Comparison of ENCODE assay signal across 8 cellular contexts in genomic region chr1:85277027-85277625, GRCh38. TPM values are rescaled to one million over a fixed set of nuclear protein-coding genes. Genes with fewer than 3 reads are reported as not detected.
DNase-seq lines count a peak whose midpoint lies in the region; ATAC-seq lines count a peak whose summit lies in the region.

No MANE protein-coding gene starts in this region.

- peak overlapping the region; percentile 18 for H3K27ac ChIP-seq in iPS-18a (ENCODE audit: low read length)

- H3K4me1 Mint-ChIP-seq in stimulated activated memory B cell treated with anti-CD40 and anti-IgM and Interleukin-4, amounts not matched to agents 10 μg/mL and 1 μg/mL and 100 μg/mL, for 72 hours = peaks cover 56% of the 10 kb centered on the region

- peak overlapping the region; percentile 84 for H3K4me3 Mint-ChIP-seq in stimulated activated memory B cell treated with anti-CD40 and anti-IgM and Interleukin-4, amounts not matched to agents 10 μg/mL and 1 μg/mL and 100 μg/mL, for 72 hours

- peak overlapping the region; percentile 43 for H3K9ac ChIP-seq in iPS-18a (ENCODE audit: low read length)

- H3K27me3 Mint-ChIP-seq in stimulated activated memory B cell treated with anti-CD40 and anti-IgM and Interleukin-4, amounts not matched to agents 10 μg/mL and 1 μg/mL and 100 μg/mL, for 72 hours = no peaks in the 10 kb centered on the region

- DNase-seq in DMS53 treated with DMSO at 0.1 percent for 48 hours (lab: John Stamatoyannopoulos, UW; ENCODE audit: unreplicated experiment) = peak; percentile 31
- no peak for DNase-seq in DMS53 (lab: John Stamatoyannopoulos, UW)
- DNase-seq in activated naive CD4-positive, alpha-beta T cell treated with anti-CD3 and anti-CD28 coated beads, Interleukin-2, amount 50 U/mL, for 72 hours (ENCODE audit: low spot score in 2 of 2) = no peak
- DNase-seq in ureter (ENCODE audit: low spot score) = no peak
- no peak for DNase-seq in SKM-1 (lab: John Stamatoyannopoulos, UW; ENCODE audit: unreplicated experiment)

- no peaks in the 10 kb centered on the region for H3K36me3 ChIP-seq in iPS-18a (ENCODE audit: control insufficient read depth, low read depth, low read length)

- H3K4me1 ChIP-seq in iPS-18a (ENCODE audit: control insufficient read depth, low read depth, low read length) = peaks cover 18% of the 10 kb centered on the region

- H3K27me3 ChIP-seq in iPS-18a (ENCODE audit: control insufficient read depth, insufficient read depth, low read length) = no peaks in the 10 kb centered on the region

- H3K27ac Mint-ChIP-seq in activated naive CD4-positive, alpha-beta T cell treated with anti-CD3 and anti-CD28 coated beads, Interleukin-2, amount 50 U/mL, for 72 hours = peak overlapping the region; percentile 73 to 92
- peak overlapping the region; percentile 91 for H3K27ac Mint-ChIP-seq in stimulated activated memory B cell treated with anti-CD40 and anti-IgM and Interleukin-4, amounts not matched to agents 10 μg/mL and 1 μg/mL and 100 μg/mL, for 72 hours

- peak overlapping the region; percentile 79 for H3K4me3 ChIP-seq in iPS-18a (ENCODE audit: low read length)

- H3K9me3 ChIP-seq in iPS-18a (ENCODE audit: control insufficient read depth, low read depth, low read length) = no peaks in the 10 kb centered on the region

- peaks cover 8 to 29% of the 10 kb centered on the region in 2 donors for H3K36me3 Mint-ChIP-seq in activated naive CD4-positive, alpha-beta T cell treated with anti-CD3 and anti-CD28 coated beads, Interleukin-2, amount 50 U/mL, for 72 hours
- peaks cover 16% of the 10 kb centered on the region for H3K36me3 Mint-ChIP-seq in stimulated activated memory B cell treated with anti-CD40 and anti-IgM and Interleukin-4, amounts not matched to agents 10 μg/mL and 1 μg/mL and 100 μg/mL, for 72 hours

- ATAC-seq in activated naive CD4-positive, alpha-beta T cell treated with anti-CD3 and anti-CD28 coated beads, Interleukin-2, amount 50 U/mL, for 72 hours = no peak
- no peak for ATAC-seq in stimulated activated memory B cell treated with anti-CD40 and anti-IgM and Interleukin-4, amounts not matched to agents 10 μg/mL and 1 μg/mL and 100 μg/mL, for 72 hours
- no peak for ATAC-seq in HG03097 (IDR thresholded peaks at IDR 0.05; ENCODE audit: low FRiP score, unreplicated experiment)

- peaks cover 0 to 3% of the 10 kb centered on the region in 2 donors for H3K9me3 Mint-ChIP-seq in activated naive CD4-positive, alpha-beta T cell treated with anti-CD3 and anti-CD28 coated beads, Interleukin-2, amount 50 U/mL, for 72 hours
- H3K9me3 Mint-ChIP-seq in stimulated activated memory B cell treated with anti-CD40 and anti-IgM and Interleukin-4, amounts not matched to agents 10 μg/mL and 1 μg/mL and 100 μg/mL, for 72 hours = no peaks in the 10 kb centered on the region

RNA-seq across cellular contexts. Expression of gene BCL10, which starts 0.7 kb away (rescaled TPM):
- 10 to 100 TPM; 27.3 to 31.4 TPM for total RNA-seq in activated naive CD4-positive, alpha-beta T cell treated with anti-CD3 and anti-CD28 coated beads, Interleukin-2, amount 50 U/mL, for 72 hours
- total RNA-seq in ureter = 34.9 TPM

RNA-seq across cellular contexts. Expression of gene C1orf52, which starts 17.7 kb away (rescaled TPM):
- total RNA-seq in activated naive CD4-positive, alpha-beta T cell treated with anti-CD3 and anti-CD28 coated beads, Interleukin-2, amount 50 U/mL, for 72 hours = 10 to 100 TPM; 21.0 to 35.4 TPM
- 30.0 TPM for total RNA-seq in ureter
